8 cellular contexts compared by ENCODE assay signal in genomic region chr11:66317766-66318575, GRCh38. TPM values are rescaled to one million over a fixed set of nuclear protein-coding genes. Genes with fewer than 3 reads are reported as not detected.
DNase-seq lines count a peak whose midpoint lies in the region; ATAC-seq, FAIRE-seq and TF ChIP-seq lines count a peak whose summit lies in the region.

No MANE protein-coding gene starts in this region.

- H3K36me3 Mint-ChIP-seq in WTC11, result peaks cover 20% of the 10 kb centered on the region
- no peaks in the 10 kb centered on the region for H3K36me3 Mint-ChIP-seq in neural crest cell (ENCODE audit: low read depth)

- no peak for TF ChIP-seq POLR2A in H54 (IDR thresholded peaks at IDR 0.05; ENCODE audit: low read depth, low read length)

- H3K27ac Mint-ChIP-seq in WTC11 (no peak overlapping the region; the same call in 1 of the 2 replicates), neural crest cell (ENCODE audit: unreplicated experiment) (no peak overlapping the region)

- FAIRE-seq in H54 (lab: Jason Lieb, UNC), result no peak

- POLR2A ChIA-PET in WTC11 (lab: Charles Lee), result interaction anchor here (0.6 to 1.4 kb wide), 6 partner anchors 9 to 162 kb away, joined by 3 to 8 read pairs (median 4); partner anchors contain the start of genes DPP3 and YIF1A

- ATAC-seq in Right ventricle myocardium inferior (peak; percentile 41), WTC11 (peak; percentile 8)

- TF ChIP-seq CTCF in WTC11 (IDR thresholded peaks at IDR 0.05), result no peak
- TF ChIP-seq CTCF in epithelial cell of proximal tubule (conservative IDR thresholded peaks at IDR 0.05; ENCODE audit: low read depth, low read length), result no peak
- TF ChIP-seq CTCF in neural crest cell (conservative IDR thresholded peaks at IDR 0.05), result no peak

- H3K4me3 Mint-ChIP-seq in WTC11 (no peak overlapping the region; the same call in 1 of the 2 replicates), neural crest cell (peak overlapping the region; percentile 44)

- H3K27me3 Mint-ChIP-seq in WTC11 (ENCODE audit: low read depth) (peaks cover 22% of the 10 kb centered on the region), neural crest cell (ENCODE audit: low read depth) (no peaks in the 10 kb centered on the region)

- DNase-seq in Right ventricle myocardium inferior (ENCODE audit: missing footprints) (peak; percentile 87), cardiac septum (ENCODE audit: low spot score) (no peak), WTC11 (ENCODE audit: low spot score) (peak; percentile 46), epithelial cell of proximal tubule (ENCODE audit: low read depth) (peak; percentile 18), neural crest cell (ENCODE audit: low read depth, low spot score) (no peak), NCI-H2081 (lab: John Stamatoyannopoulos, UW) (no peak), H54 (ENCODE audit: insufficient read length, low spot score) (no peak), NCI-H146 treated with DMSO at 0.1 percent for 48 hours (lab: John Stamatoyannopoulos, UW; ENCODE audit: unreplicated experiment) (no peak)

- H3K9me3 Mint-ChIP-seq in WTC11 (peaks cover 20% of the 10 kb centered on the region), neural crest cell (peaks cover 6% of the 10 kb centered on the region)

- H3K4me3 ChIP-seq in epithelial cell of proximal tubule (ENCODE audit: low read depth, low read length), result no peak overlapping the region

- CTCF ChIA-PET in WTC11 (lab: Charles Lee), result interaction anchor here (0.9 to 3.4 kb wide), 12 partner anchors 9 to 738 kb away, joined by 3 to 31 read pairs (median 7); partner anchors contain the start of genes RAB1B, RIN1 and YIF1A

- H3K4me1 Mint-ChIP-seq in WTC11 (peaks cover 26% of the 10 kb centered on the region), neural crest cell (peaks cover 45% of the 10 kb centered on the region)

- intact Hi-C loops in Right ventricle myocardium inferior (cut with DNase I), result no loop called here
- intact Hi-C loops in cardiac septum (cut with DNase I), result no loop called here

TF ChIP-seq in WTC11, 78 proteins besides CTCF, POLR2A, EP300 and RAD21:
- TF ChIP-seq, protein P1, sequence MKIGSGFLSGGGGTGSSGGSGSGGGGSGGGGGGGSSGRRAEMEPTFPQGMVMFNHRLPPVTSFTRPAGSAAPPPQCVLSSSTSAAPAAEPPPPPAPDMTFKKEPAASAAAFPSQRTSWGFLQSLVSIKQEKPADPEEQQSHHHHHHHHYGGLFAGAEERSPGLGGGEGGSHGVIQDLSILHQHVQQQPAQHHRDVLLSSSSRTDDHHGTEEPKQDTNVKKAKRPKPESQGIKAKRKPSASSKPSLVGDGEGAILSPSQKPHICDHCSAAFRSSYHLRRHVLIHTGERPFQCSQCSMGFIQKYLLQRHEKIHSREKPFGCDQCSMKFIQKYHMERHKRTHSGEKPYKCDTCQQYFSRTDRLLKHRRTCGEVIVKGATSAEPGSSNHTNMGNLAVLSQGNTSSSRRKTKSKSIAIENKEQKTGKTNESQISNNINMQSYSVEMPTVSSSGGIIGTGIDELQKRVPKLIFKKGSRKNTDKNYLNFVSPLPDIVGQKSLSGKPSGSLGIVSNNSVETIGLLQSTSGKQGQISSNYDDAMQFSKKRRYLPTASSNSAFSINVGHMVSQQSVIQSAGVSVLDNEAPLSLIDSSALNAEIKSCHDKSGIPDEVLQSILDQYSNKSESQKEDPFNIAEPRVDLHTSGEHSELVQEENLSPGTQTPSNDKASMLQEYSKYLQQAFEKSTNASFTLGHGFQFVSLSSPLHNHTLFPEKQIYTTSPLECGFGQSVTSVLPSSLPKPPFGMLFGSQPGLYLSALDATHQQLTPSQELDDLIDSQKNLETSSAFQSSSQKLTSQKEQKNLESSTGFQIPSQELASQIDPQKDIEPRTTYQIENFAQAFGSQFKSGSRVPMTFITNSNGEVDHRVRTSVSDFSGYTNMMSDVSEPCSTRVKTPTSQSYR (CRISPR knock-in tag; IDR thresholded peaks at IDR 0.05), result no peak
- TF ChIP-seq RORB (CRISPR knock-in tag; IDR thresholded peaks at IDR 0.05) (no peak), ZBTB21 (CRISPR knock-in tag; IDR thresholded peaks at IDR 0.05; ENCODE audit: borderline replicate concordance) (no peak), ZNF671 (CRISPR knock-in tag; IDR thresholded peaks at IDR 0.05) (no peak), USF1 (CRISPR knock-in tag; IDR thresholded peaks at IDR 0.05) (peak; percentile 22; the same call in 1 of the 2 replicates), GABPB1 (CRISPR knock-in tag; IDR thresholded peaks at IDR 0.05) (peak; percentile 87), ZNF532 (CRISPR knock-in tag; IDR thresholded peaks at IDR 0.05; ENCODE audit: borderline replicate concordance) (no peak)
- TF ChIP-seq, protein P2, sequence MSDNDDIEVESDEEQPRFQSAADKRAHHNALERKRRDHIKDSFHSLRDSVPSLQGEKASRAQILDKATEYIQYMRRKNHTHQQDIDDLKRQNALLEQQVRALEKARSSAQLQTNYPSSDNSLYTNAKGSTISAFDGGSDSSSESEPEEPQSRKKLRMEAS (CRISPR knock-in tag; IDR thresholded peaks at IDR 0.05), result peak; percentile 67; the same call in 1 of the 2 replicates

RNA-seq across cellular contexts. Expression of gene CD248, which starts 1.1 kb away (rescaled TPM):
- total RNA-seq in Right ventricle myocardium inferior (26.7 TPM), cardiac septum (9.7 TPM), WTC11 (2021) (2.6 to 2.8 TPM (median 2.7 TPM) in 3 replicates), epithelial cell of proximal tubule (0.07 and 1.0 TPM in 2 replicates), neural crest cell (4.2 and 4.8 TPM in 2 replicates)

RNA-seq across cellular contexts. Expression of gene RIN1, which starts 18.3 kb away (rescaled TPM):
- total RNA-seq in Right ventricle myocardium inferior (1.6 TPM), cardiac septum (2.2 TPM), WTC11 (2021) (4.7 to 5.5 TPM (median 5.0 TPM) in 3 replicates), epithelial cell of proximal tubule (18.9 and 21.1 TPM in 2 replicates), neural crest cell (3.7 and 4.3 TPM in 2 replicates)

RNA-seq across cellular contexts. Expression of gene TMEM151A, which starts 26.3 kb away (rescaled TPM):
- total RNA-seq in Right ventricle myocardium inferior, result 0.14 TPM
- 0.24 TPM for total RNA-seq in cardiac septum
- total RNA-seq in WTC11 (2021), result 2.2 to 2.3 TPM (median 2.3 TPM) in 3 replicates
- 0.58 TPM in 1 of 2 replicates, not detected in the other for total RNA-seq in epithelial cell of proximal tubule
- total RNA-seq in neural crest cell, result 0.57 and 1.0 TPM in 2 replicates

RNA-seq across cellular contexts. Expression of gene BRMS1, which starts 26.9 kb away (rescaled TPM):
- total RNA-seq in Right ventricle myocardium inferior (14.6 TPM), cardiac septum (14.6 TPM), WTC11 (2021) (37.0 to 44.5 TPM (median 40.8 TPM) in 3 replicates), epithelial cell of proximal tubule (72.0 and 95.1 TPM in 2 replicates), neural crest cell (40.2 and 49.0 TPM in 2 replicates)

RNA-seq across cellular contexts. Expression of gene YIF1A, which starts 29.0 kb away (rescaled TPM):
- total RNA-seq in Right ventricle myocardium inferior (48.7 TPM), cardiac septum (74.0 TPM), WTC11 (2021) (86.0 to 86.9 TPM (median 86.4 TPM) in 3 replicates), epithelial cell of proximal tubule (106 and 152 TPM in 2 replicates), neural crest cell (59.4 and 60.9 TPM in 2 replicates)

Comparison
In these comparisons a context has a peak if more than half of its experiments do, and no peak if none do; other contexts are left out.
1. DNase-seq: peak in Right ventricle myocardium inferior (single experiment), WTC11 (single experiment) and epithelial cell of proximal tubule (single experiment); none in cardiac septum (single experiment), neural crest cell (single experiment), NCI-H2081 (0 of 2), H54 (single experiment) and NCI-H146 treated with DMSO at 0.1 percent for 48 hours (single experiment).